In the genomic region with DNA sequence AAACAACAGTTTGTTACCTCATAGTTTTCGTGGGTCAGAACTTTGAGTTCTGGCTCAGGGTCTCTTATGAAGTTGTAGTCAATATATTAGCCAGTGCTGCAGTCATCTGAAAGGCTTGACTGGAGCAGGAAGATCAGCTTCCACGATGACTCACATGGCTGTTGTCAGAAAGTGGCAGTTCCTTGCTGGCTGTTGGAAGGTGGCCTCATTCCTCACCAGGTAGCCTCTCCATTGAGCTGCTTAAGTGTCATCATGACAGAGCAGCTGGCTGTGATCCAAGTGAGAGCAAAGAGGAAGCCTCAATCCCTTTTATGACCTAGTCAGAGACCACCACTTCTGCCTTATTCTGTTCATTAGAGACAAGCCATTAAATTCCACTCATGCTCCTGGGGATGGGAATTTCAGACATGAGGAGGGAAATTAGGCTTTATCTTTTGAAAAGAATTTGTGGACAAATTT, we compare ENCODE assay signal across 9 cellular contexts. TPM values are rescaled to one million over a fixed set of nuclear protein-coding genes. Genes with fewer than 3 reads are reported as not detected.
DNase-seq lines count a peak whose midpoint lies in the region; ATAC-seq, FAIRE-seq and TF ChIP-seq lines count a peak whose summit lies in the region.
"Had no signal": no experiment of that assay in that cellular context is flagged by ENCODE, and none has a peak within 500 bp of the region (broad histone marks: within the 10 kb centered on the region; RNA-seq: fewer than 3 reads in every experiment).

No MANE protein-coding gene starts in this region.

- TF ChIP-seq POLR2A in K562 (conservative IDR thresholded peaks at IDR 0.05) = peak; percentile 38; the same call in 1 of the 2 replicates

- peak; percentile 97 for FAIRE-seq in K562 (lab: Jason Lieb, UNC)

- DNase-seq in activated CD4-positive, alpha-beta memory T cell treated with anti-CD3 and anti-CD28 coated beads for 36 hours = peak; percentile 29
- no peak for DNase-seq in activated CD4-positive, alpha-beta memory T cell treated with anti-CD3 and anti-CD28 coated beads, Interleukin-2, amount 10 ng/mL, durations not matched to agents 7 days and 5 days
- DNase-seq in NCI-H2227 (lab: John Stamatoyannopoulos, UW; ENCODE audit: unreplicated experiment) (peak; percentile 88), K562 (ENCODE audit: extremely low read depth in 1 of 4, low spot score in 3 of 4) (peak; percentile 70 to 98 (median 79)), NCI-H526 (lab: John Stamatoyannopoulos, UW) (no peak)
- no peak for DNase-seq in effector memory CD8-positive, alpha-beta T cell

- H3K9me1 ChIP-seq in K562 (ENCODE audit: control insufficient read depth, insufficient read depth, low read length) = peaks cover 3% of the 10 kb centered on the region

- 0% methylated on average over 2 of the region's 2 CpGs for WGBS in K562 (ENCODE audit: insufficient coverage, low coverage, missing lambda C conversion rate)
- WGBS in liver = 18% methylated on average over 2 of the region's 2 CpGs

- H3K27me3 ChIP-seq in K562 (ENCODE audit: control insufficient read depth in 2 of 2, insufficient read depth in 2 of 2, low read length in 2 of 2) (no peaks in the 10 kb centered on the region), liver (ENCODE audit: control insufficient read depth in 4 of 4, insufficient read depth in 4 of 4, low read length in 3 of 4) (no peaks in the 10 kb centered on the region)

- CTCF ChIA-PET in activated CD4-positive, alpha-beta memory T cell treated with anti-CD3 and anti-CD28 coated beads for 36 hours (lab: Charles Lee) = interaction anchor here (0.8 to 1.0 kb wide), 2 partner anchors 10 to 143 kb away, joined by 3 read pairs; no protein-coding TSS in a partner anchor
- CTCF ChIA-PET in activated CD4-positive, alpha-beta memory T cell treated with anti-CD3 and anti-CD28 coated beads, Interleukin-2, amount 10 ng/mL, durations not matched to agents 7 days and 5 days (lab: Charles Lee) = no interaction called here
- CTCF ChIA-PET in K562 (lab: Yijun Ruan, JAX; ENCODE audit: low intra/inter-chr PET ratio) = no interaction called here

- no peaks in the 10 kb centered on the region for H3K9me3 Mint-ChIP-seq in activated CD4-positive, alpha-beta memory T cell treated with anti-CD3 and anti-CD28 coated beads for 36 hours
- H3K9me3 Mint-ChIP-seq in activated CD4-positive, alpha-beta memory T cell treated with anti-CD3 and anti-CD28 coated beads, Interleukin-2, amount 10 ng/mL, durations not matched to agents 7 days and 5 days = no peaks in the 10 kb centered on the region
- no peaks in the 10 kb centered on the region for H3K9me3 Mint-ChIP-seq in effector memory CD8-positive, alpha-beta T cell

- peaks cover 47% of the 10 kb centered on the region for H3K4me1 Mint-ChIP-seq in activated CD4-positive, alpha-beta memory T cell treated with anti-CD3 and anti-CD28 coated beads for 36 hours (ENCODE audit: low read depth)
- H3K4me1 Mint-ChIP-seq in activated CD4-positive, alpha-beta memory T cell treated with anti-CD3 and anti-CD28 coated beads, Interleukin-2, amount 10 ng/mL, durations not matched to agents 7 days and 5 days = peaks cover 24% of the 10 kb centered on the region
- H3K4me1 Mint-ChIP-seq in effector memory CD8-positive, alpha-beta T cell (ENCODE audit: low read depth in 2 of 2) = peaks cover 22 to 40% of the 10 kb centered on the region in 2 donors

- no peak overlapping the region for H3K4me3 Mint-ChIP-seq in activated CD4-positive, alpha-beta memory T cell treated with anti-CD3 and anti-CD28 coated beads for 36 hours
- H3K4me3 Mint-ChIP-seq in activated CD4-positive, alpha-beta memory T cell treated with anti-CD3 and anti-CD28 coated beads, Interleukin-2, amount 10 ng/mL, durations not matched to agents 7 days and 5 days = no peak overlapping the region
- H3K4me3 Mint-ChIP-seq in effector memory CD8-positive, alpha-beta T cell = no peak overlapping the region

- H3K9ac ChIP-seq in K562 (ENCODE audit: insufficient read depth in 1 of 2, low read depth in 2 of 2, low read length in 2 of 2) = peak overlapping the region in 1 of 2 experiments; percentile 40; a peak in 2 of 4 replicates
- H3K9ac ChIP-seq in liver (ENCODE audit: low read depth in 1 of 2, low read length in 2 of 2) = no peak overlapping the region

- ATAC-seq in K562 = peak; percentile 81
- no peak for ATAC-seq in HG03280 (IDR thresholded peaks at IDR 0.05; ENCODE audit: unreplicated experiment)
- ATAC-seq in effector memory CD8-positive, alpha-beta T cell (replicated peaks) = no peak

- 0 out of 2 replicates have a peak overlapping the region, but pooled peaks have one; percentile 5 for H2AFZ ChIP-seq in K562 (ENCODE audit: low read depth, low read length)

- H3K27ac Mint-ChIP-seq in activated CD4-positive, alpha-beta memory T cell treated with anti-CD3 and anti-CD28 coated beads for 36 hours = no peak overlapping the region
- no peak overlapping the region for H3K27ac Mint-ChIP-seq in activated CD4-positive, alpha-beta memory T cell treated with anti-CD3 and anti-CD28 coated beads, Interleukin-2, amount 10 ng/mL, durations not matched to agents 7 days and 5 days
- H3K27ac Mint-ChIP-seq in effector memory CD8-positive, alpha-beta T cell = no peak overlapping the region

- H3K36me3 Mint-ChIP-seq in activated CD4-positive, alpha-beta memory T cell treated with anti-CD3 and anti-CD28 coated beads for 36 hours = no peaks in the 10 kb centered on the region
- H3K36me3 Mint-ChIP-seq in activated CD4-positive, alpha-beta memory T cell treated with anti-CD3 and anti-CD28 coated beads, Interleukin-2, amount 10 ng/mL, durations not matched to agents 7 days and 5 days (ENCODE audit: low read depth) = peaks cover 3% of the 10 kb centered on the region
- no peaks in the 10 kb centered on the region for H3K36me3 Mint-ChIP-seq in effector memory CD8-positive, alpha-beta T cell (ENCODE audit: insufficient read depth)

- H3K36me3 ChIP-seq in K562 (ENCODE audit: control insufficient read depth, insufficient read depth, low read length) (no peaks in the 10 kb centered on the region), liver (ENCODE audit: control insufficient read depth in 4 of 4, insufficient read depth in 3 of 4, low read depth in 1 of 4, low read length in 3 of 4) (no peaks in the 10 kb centered on the region)

- TF ChIP-seq EP300 in K562 (IDR thresholded peaks at IDR 0.05; ENCODE audit: low read length) = peak; percentile 92

- peaks cover 3% of the 10 kb centered on the region; the same call in 1 of the 2 replicates for H4K20me1 ChIP-seq in K562 (replicated peaks; ENCODE audit: control insufficient read depth, insufficient read depth, low read length)

- BruUV-seq in K562 (replicated peaks; lab: Mats Ljungman, UMichigan) = no TSS peak

- no peaks in the 10 kb centered on the region for H3K27me3 Mint-ChIP-seq in activated CD4-positive, alpha-beta memory T cell treated with anti-CD3 and anti-CD28 coated beads for 36 hours
- no peaks in the 10 kb centered on the region for H3K27me3 Mint-ChIP-seq in activated CD4-positive, alpha-beta memory T cell treated with anti-CD3 and anti-CD28 coated beads, Interleukin-2, amount 10 ng/mL, durations not matched to agents 7 days and 5 days
- H3K27me3 Mint-ChIP-seq in effector memory CD8-positive, alpha-beta T cell = no peaks in the 10 kb centered on the region

- H3K4me3 ChIP-seq in K562 (no peak overlapping the region), liver (ENCODE audit: low read depth in 1 of 3, low read length in 3 of 3) (no peak overlapping the region)

- H3K4me1 ChIP-seq in K562 (replicated peaks in 1 of 2; ENCODE audit: control insufficient read depth in 2 of 2, insufficient read depth in 2 of 2, low read length in 2 of 2) (peaks cover 22 to 53% of the 10 kb centered on the region in 2 experiments), liver (ENCODE audit: control insufficient read depth in 4 of 4, insufficient read depth in 4 of 4, low read length in 3 of 4) (peaks cover 15 to 42% (median 29%) of the 10 kb centered on the region in 4 donors)

- TF ChIP-seq CTCF in K562 (IDR thresholded peaks at IDR 0.05 in 2 of 3, conservative IDR thresholded peaks at IDR 0.05 in 1 of 3; ENCODE audit: insufficient read depth in 2 of 3, low read depth in 1 of 3, low read length in 3 of 3) = no peak
- no peak for TF ChIP-seq CTCF in liver (IDR thresholded peaks at IDR 0.05; ENCODE audit: low read depth, low read length, missing input control)

- no peaks in the 10 kb centered on the region for H3K9me3 ChIP-seq in K562 (replicated peaks; ENCODE audit: control insufficient read depth, insufficient read depth, low read depth, low read length)
- H3K9me3 ChIP-seq in liver (ENCODE audit: control insufficient read depth in 4 of 4, low read length in 3 of 4) = no peaks in the 10 kb centered on the region

- intact Hi-C loops in activated CD4-positive, alpha-beta memory T cell treated with anti-CD3 and anti-CD28 coated beads for 36 hours (cut with micrococcal nuclease) = no loop called here
- intact Hi-C loops in K562 (cut with micrococcal nuclease) = loop anchor here (5.0 kb wide), 1 partner anchor 255 kb away; the partner anchor contains the start of gene NRDC

- H3K27ac ChIP-seq in K562 (ENCODE audit: extremely low read depth, low read depth, low read length) = peak overlapping the region; percentile 69
- H3K27ac ChIP-seq in liver (ENCODE audit: low read depth in 1 of 2, low read length in 2 of 2) = peak overlapping the region; percentile 82 to 84
- H3K27ac ChIP-seq: C4-2B had no signal

- no peak for TF ChIP-seq RAD21 in K562 (CRISPR knock-in tag; conservative IDR thresholded peaks at IDR 0.05 in 1 of 2, IDR thresholded peaks at IDR 0.05 in 1 of 2)
- TF ChIP-seq RAD21 in liver (IDR thresholded peaks at IDR 0.05) = peak; percentile 26 to 51

- in situ Hi-C loops in K562 (cut with MboI) = no loop called here

- H3K79me2 ChIP-seq in K562 (ENCODE audit: control insufficient read depth, insufficient read depth, low read length) = peaks cover 96% of the 10 kb centered on the region

- POLR2A ChIA-PET in activated CD4-positive, alpha-beta memory T cell treated with anti-CD3 and anti-CD28 coated beads for 36 hours (lab: Charles Lee) = no interaction called here
- POLR2A ChIA-PET in activated CD4-positive, alpha-beta memory T cell treated with anti-CD3 and anti-CD28 coated beads, Interleukin-2, amount 10 ng/mL, durations not matched to agents 7 days and 5 days (lab: Charles Lee) = interaction anchor here (0.9 kb wide), 1 partner anchor 49 kb away, joined by 3 read pairs; no protein-coding TSS in a partner anchor
- POLR2A ChIA-PET in K562 (lab: Yijun Ruan, JAX) = interaction anchor here (0.7 to 3.0 kb wide), 11 partner anchors 9 to 236 kb away, joined by 3 to 27 read pairs (median 4); no protein-coding TSS in a partner anchor

- peak overlapping the region; percentile 62 for H3K4me2 ChIP-seq in K562 (ENCODE audit: insufficient read depth, low read length)

RNA-seq across cellular contexts. Expression of gene OSBPL9, which starts 5.6 kb away (rescaled TPM):
- 10 to 100 TPM; 46.1 to 48.6 TPM for total RNA-seq in activated CD4-positive, alpha-beta memory T cell treated with anti-CD3 and anti-CD28 coated beads for 36 hours
- total RNA-seq in activated CD4-positive, alpha-beta memory T cell treated with anti-CD3 and anti-CD28 coated beads, Interleukin-2, amount 10 ng/mL, durations not matched to agents 7 days and 5 days = 10 to 100 TPM; 40.0 to 42.7 TPM
- 130 and 303 TPM in 2 replicates for total RNA-seq in K562 (2011; cell fraction: chromatin; rRNA removed; ENCODE audit: low replicate concordance)
- 63.4 and 95.5 TPM in 2 replicates for total RNA-seq in K562 (2011; cell fraction: nucleolus; rRNA removed)
- 155 and 245 TPM in 2 replicates for total RNA-seq in K562 (2011; cell fraction: nucleoplasm; rRNA removed)
- total RNA-seq in K562 (2014; rRNA removed) (170 and 185 TPM in 2 replicates), K562 (2014; rRNA removed; fragmentation: Illumina TruSeq; extraction: Trizol) (210 and 239 TPM in 2 replicates), K562 (2015; rRNA removed; fragmentation: Illumina TruSeq; extraction: Trizol) (209 and 211 TPM in 2 replicates), K562 (2021) (131 and 136 TPM in 2 replicates), liver (100 to 1,000 TPM in 1 of 2 donors, 10 to 100 TPM in 1; 62.5 to 129 TPM)
- polyA plus RNA-seq in K562 (2011; rRNA removed) (194 and 219 TPM in 2 replicates), K562 (2014; fragmentation: Illumina TruSeq; extraction: Trizol) (209 and 217 TPM in 2 replicates), K562 (2014; fragmentation: Nextera tagmentation; extraction: Ambion mirVana) (10 to 100 TPM; 43.9 to 66.2 TPM), K562 (2014; rRNA removed) (140 and 148 TPM in 2 replicates), liver (10 to 100 TPM; 52.1 to 58.3 TPM)
- polyA plus RNA-seq in K562 (2011; cell fraction: cytosol; rRNA removed) = 158 and 177 TPM in 2 replicates
- polyA plus RNA-seq in K562 (2011; cell fraction: nucleus; rRNA removed) = 148 and 218 TPM in 2 replicates
- 109 and 119 TPM in 2 replicates for polyA plus RNA-seq in K562 (2012)
- polyA minus RNA-seq in K562 (2011; rRNA and poly(A)+ RNA removed) = 239 and 277 TPM in 2 replicates
- polyA minus RNA-seq in K562 (2011; cell fraction: cytosol; rRNA and poly(A)+ RNA removed) = 116 and 142 TPM in 2 replicates
- polyA minus RNA-seq in K562 (2011; cell fraction: nucleus; rRNA and poly(A)+ RNA removed) = 109 and 204 TPM in 2 replicates

Comparison
In these comparisons a context has a peak if more than half of its experiments do, and no peak if none do; other contexts are left out.
1. DNase-seq: peak in activated CD4-positive, alpha-beta memory T cell treated with anti-CD3 and anti-CD28 coated beads for 36 hours (single experiment), NCI-H2227 (single experiment) and K562 (4 of 4); none in activated CD4-positive, alpha-beta memory T cell treated with anti-CD3 and anti-CD28 coated beads, Interleukin-2, amount 10 ng/mL, durations not matched to agents 7 days and 5 days (single experiment), NCI-H526 (0 of 2) and effector memory CD8-positive, alpha-beta T cell (0 of 3).